ENCODE assay signal across 8 cellular contexts in the genomic region with DNA sequence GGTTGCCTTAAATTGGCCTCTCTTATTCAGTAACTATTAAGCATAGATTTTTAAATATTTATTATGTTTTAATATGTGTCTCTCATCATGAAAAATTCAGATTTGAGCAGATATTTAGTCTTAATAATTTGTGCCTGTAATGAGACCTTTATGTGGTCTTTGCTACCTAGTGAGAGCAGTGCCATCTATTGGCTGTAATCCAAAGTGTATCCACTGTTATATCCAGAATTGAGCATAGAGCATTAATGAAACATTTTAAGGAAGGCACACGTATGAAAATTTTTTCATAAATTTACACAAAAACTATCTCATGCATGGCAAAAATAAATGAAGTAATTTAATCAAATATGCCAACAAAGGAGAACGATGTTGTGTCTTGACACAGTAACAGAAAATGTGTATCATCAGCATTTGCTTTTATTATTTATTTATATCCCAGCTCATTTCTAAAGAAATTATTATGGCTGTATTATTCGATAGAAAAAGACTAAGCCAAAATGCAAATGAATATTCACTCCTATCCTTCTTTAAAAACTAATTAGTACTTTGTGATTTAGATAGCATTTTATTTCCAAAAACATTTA.
DNase-seq lines count a peak whose midpoint lies in the region; ATAC-seq and TF ChIP-seq lines count a peak whose summit lies in the region.

No MANE protein-coding gene starts in this region.

- no peak for DNase-seq in BJ (ENCODE audit: low read depth)
- DNase-seq in SHP77 (lab: John Stamatoyannopoulos, UW) = peak; percentile 12 to 28
- DNase-seq in hepatocyte (ENCODE audit: low spot score) = peak; percentile 43
- no peak for DNase-seq in epidermal melanocyte (ENCODE audit: insufficient read length, low spot score)
- DNase-seq in activated CD4-positive, alpha-beta T cell treated with anti-CD3 and anti-CD28 coated beads for 4 hours = no peak

- CTCF ChIA-PET in BJ (lab: Yijun Ruan, JAX) = interaction anchor here (0.7 to 1.1 kb wide), 3 partner anchors 16 to 259 kb away, joined by 3 to 5 read pairs (median 3); no protein-coding TSS in a partner anchor

- H3K36me3 ChIP-seq in BJ (ENCODE audit: control insufficient read depth, insufficient read depth, low read length) (no peaks in the 10 kb centered on the region), KMS-11 (ENCODE audit: insufficient read depth) (no peaks in the 10 kb centered on the region), hepatocyte (replicated peaks; ENCODE audit: insufficient read depth, low read depth) (no peaks in the 10 kb centered on the region)

- POLR2A ChIA-PET in BJ (lab: Charles Lee) = no interaction called here

- H3K4me2 ChIP-seq in KMS-11 (no peak overlapping the region), hepatocyte (no peak overlapping the region)

- H3K27me3 ChIP-seq in BJ (ENCODE audit: control insufficient read depth, insufficient read depth, low read length) = no peaks in the 10 kb centered on the region
- H3K27me3 ChIP-seq in KMS-11 (ENCODE audit: insufficient read depth, low read depth) = no peaks in the 10 kb centered on the region
- no peaks in the 10 kb centered on the region for H3K27me3 ChIP-seq in hepatocyte

- 29% methylated on average over 3 of the region's 3 CpGs for WGBS in hepatocyte (ENCODE audit: low lambda C conversion rate, missing lambda C conversion rate)

- TF ChIP-seq CTCF in BJ (IDR thresholded peaks at IDR 0.05; ENCODE audit: insufficient read depth, low read depth, low read length) (peak; percentile 26), KMS-11 (conservative IDR thresholded peaks at IDR 0.05; ENCODE audit: low read depth, low read length) (peak; percentile 73), hepatocyte (IDR thresholded peaks at IDR 0.05; ENCODE audit: poor library complexity) (peak; percentile 61)

- H2AFZ ChIP-seq in KMS-11 (ENCODE audit: low read depth) (no peak overlapping the region), hepatocyte (no peak overlapping the region)

- H3K4me3 ChIP-seq in BJ (ENCODE audit: low read depth, low read length) = no peak overlapping the region
- no peak overlapping the region for H3K4me3 ChIP-seq in KMS-11 (IDR thresholded peaks at IDR 0.05; ENCODE audit: insufficient read depth, low read depth, low read length)
- H3K4me3 ChIP-seq in hepatocyte = no peak overlapping the region

- H3K9me3 ChIP-seq in hepatocyte (ENCODE audit: low read depth) = no peaks in the 10 kb centered on the region

- no peak overlapping the region for H3K9ac ChIP-seq in KMS-11

- no peaks in the 10 kb centered on the region for H3K9me2 ChIP-seq in hepatocyte (replicated peaks; ENCODE audit: insufficient read depth)

- H3K27ac ChIP-seq in KMS-11 (no peak overlapping the region), hepatocyte (no peak overlapping the region)

- no peaks in the 10 kb centered on the region for H3K79me2 ChIP-seq in KMS-11 (ENCODE audit: insufficient read depth, low read depth)
- H3K79me2 ChIP-seq in hepatocyte = no peaks in the 10 kb centered on the region

- peaks cover 26% of the 10 kb centered on the region for H3K4me1 ChIP-seq in KMS-11 (ENCODE audit: low read depth, poor library complexity, severe bottlenecking)
- H3K4me1 ChIP-seq in hepatocyte (ENCODE audit: insufficient read depth) = no peaks in the 10 kb centered on the region

- ATAC-seq in GM18868 (IDR thresholded peaks at IDR 0.05; ENCODE audit: unreplicated experiment) = peak; percentile 52
- no peak for ATAC-seq in GM19452 (IDR thresholded peaks at IDR 0.05; ENCODE audit: unreplicated experiment)

- H4K20me1 ChIP-seq in KMS-11 (ENCODE audit: insufficient read depth) (no peaks in the 10 kb centered on the region), hepatocyte (ENCODE audit: insufficient read depth, poor library complexity, severe bottlenecking) (no peaks in the 10 kb centered on the region)

Comparison
In these comparisons a context has a peak if more than half of its experiments do, and no peak if none do; other contexts are left out.
1. DNase-seq: peak in SHP77 (2 of 2) and hepatocyte (single experiment); none in BJ (single experiment), epidermal melanocyte (single experiment) and activated CD4-positive, alpha-beta T cell treated with anti-CD3 and anti-CD28 coated beads for 4 hours (0 of 2).
2. Peak in every context shown above with its lines, with median percentiles within 50 percentile points of each other: CTCF ChIP-seq.